Comparison of ENCODE assay signal across 1 cellular context in genomic region chr9:109251080-109251775, GRCh38.
TF ChIP-seq lines count a peak whose summit lies in the region.

No MANE protein-coding gene starts in this region.

TF ChIP-seq in HepG2, 621 proteins besides CTCF, POLR2A, EP300 and RAD21 (continued from another document and continues in another):
- TF ChIP-seq ATRX (CRISPR knock-in tag; IDR thresholded peaks at IDR 0.05; ENCODE audit: borderline replicate concordance), result no peak
- no peak for TF ChIP-seq ZNF883 (CRISPR knock-in tag; IDR thresholded peaks at IDR 0.05; ENCODE audit: not compliant biosample characterization)
- TF ChIP-seq ZNF574 (CRISPR knock-in tag; IDR thresholded peaks at IDR 0.05), result no peak
- no peak for TF ChIP-seq ISX (CRISPR knock-in tag; conservative IDR thresholded peaks at IDR 0.05)
- TF ChIP-seq ZNF264 (CRISPR knock-in tag; IDR thresholded peaks at IDR 0.05), result peak; percentile 57; the same call in 1 of the 2 replicates
- no peak for TF ChIP-seq ADNP (CRISPR knock-in tag; IDR thresholded peaks at IDR 0.05)
- TF ChIP-seq ZNF605 (CRISPR knock-in tag; IDR thresholded peaks at IDR 0.05), result peak; percentile 44; the same call in 1 of the 2 replicates
- no peak for TF ChIP-seq SNRNP70 (IDR thresholded peaks at IDR 0.05; ENCODE audit: low read depth, low read length)
- peak; percentile 88 for TF ChIP-seq ZFY (CRISPR knock-in tag; IDR thresholded peaks at IDR 0.05)
- no peak for TF ChIP-seq ZNF839 (CRISPR knock-in tag; IDR thresholded peaks at IDR 0.05; ENCODE audit: borderline replicate concordance)
- 0 out of 2 replicates have a peak, but pooled peaks have one; percentile 23 for TF ChIP-seq BORCS8-MEF2B (CRISPR knock-in tag; IDR thresholded peaks at IDR 0.05)
- TF ChIP-seq HDAC1 (CRISPR knock-in tag; IDR thresholded peaks at IDR 0.05), result peak; percentile 82
- peak; percentile 80 for TF ChIP-seq FOSL2 (CRISPR knock-in tag; IDR thresholded peaks at IDR 0.05)
- no peak for TF ChIP-seq ZBTB49 (CRISPR knock-in tag; IDR thresholded peaks at IDR 0.05; ENCODE audit: borderline replicate concordance)
- TF ChIP-seq ZNF317 (CRISPR knock-in tag; IDR thresholded peaks at IDR 0.05), result peak; percentile 54; the same call in 1 of the 2 replicates
- peak; percentile 37; the same call in 1 of the 2 replicates for TF ChIP-seq ATF2 (CRISPR knock-in tag; IDR thresholded peaks at IDR 0.05)
- peak; percentile 49; the same call in 1 of the 2 replicates for TF ChIP-seq FOXP1 (IDR thresholded peaks at IDR 0.05)
- TF ChIP-seq FOXP1 (CRISPR knock-in tag; IDR thresholded peaks at IDR 0.05), result peak; percentile 94
- no peak for TF ChIP-seq ZNF576 (CRISPR knock-in tag; IDR thresholded peaks at IDR 0.05)
- no peak for TF ChIP-seq SNAI1 (CRISPR knock-in tag; IDR thresholded peaks at IDR 0.05; ENCODE audit: borderline replicate concordance)
- peak; percentile 61 for TF ChIP-seq ZNF12 (CRISPR knock-in tag; IDR thresholded peaks at IDR 0.05)
- TF ChIP-seq IKZF1 (IDR thresholded peaks at IDR 0.05), result no peak
- TF ChIP-seq JUND (CRISPR knock-in tag; IDR thresholded peaks at IDR 0.05), result 0 out of 2 replicates have a peak, but pooled peaks have one; percentile 12
- TF ChIP-seq NFATC3 (CRISPR knock-in tag; IDR thresholded peaks at IDR 0.05), result no peak
- TF ChIP-seq HNF1B (CRISPR knock-in tag; IDR thresholded peaks at IDR 0.05), result peak; percentile 86
- peak; percentile 50; the same call in 1 of the 2 replicates for TF ChIP-seq SIN3A (IDR thresholded peaks at IDR 0.05; ENCODE audit: borderline replicate concordance, low read depth, low read length)
- no peak for TF ChIP-seq NCOR1 (IDR thresholded peaks at IDR 0.05; ENCODE audit: borderline replicate concordance, low read length)
- TF ChIP-seq BCL3 (CRISPR knock-in tag; IDR thresholded peaks at IDR 0.05), result 0 out of 2 replicates have a peak, but pooled peaks have one; percentile 28
- TF ChIP-seq ZNF737 (CRISPR knock-in tag; IDR thresholded peaks at IDR 0.05; ENCODE audit: borderline replicate concordance), result no peak
- TF ChIP-seq NR1H2 (CRISPR knock-in tag; IDR thresholded peaks at IDR 0.05; ENCODE audit: borderline replicate concordance, low read depth), result no peak
- TF ChIP-seq ZNF10 (CRISPR knock-in tag; IDR thresholded peaks at IDR 0.05; ENCODE audit: borderline replicate concordance, low read depth), result no peak
- TF ChIP-seq ZNF564 (CRISPR knock-in tag; IDR thresholded peaks at IDR 0.05), result no peak
- TF ChIP-seq ZNF674 (CRISPR knock-in tag; IDR thresholded peaks at IDR 0.05; ENCODE audit: low read depth), result no peak
- peak; percentile 77; the same call in 1 of the 2 replicates for TF ChIP-seq TBX2 (CRISPR knock-in tag; IDR thresholded peaks at IDR 0.05; ENCODE audit: borderline replicate concordance)
- TF ChIP-seq ATF1 (CRISPR knock-in tag; IDR thresholded peaks at IDR 0.05), result peak; percentile 85
- TF ChIP-seq MIXL1 (CRISPR knock-in tag; IDR thresholded peaks at IDR 0.05), result no peak; the same call in none of the 2 replicates
- TF ChIP-seq KDM4B (CRISPR knock-in tag; IDR thresholded peaks at IDR 0.05), result peak; percentile 39
- peak; percentile 17; the same call in 1 of the 2 replicates for TF ChIP-seq MIER3 (CRISPR knock-in tag; IDR thresholded peaks at IDR 0.05; ENCODE audit: borderline replicate concordance)
- TF ChIP-seq ZNF441 (CRISPR knock-in tag; IDR thresholded peaks at IDR 0.05; ENCODE audit: borderline replicate concordance), result peak; percentile 95
- TF ChIP-seq ZSCAN12 (CRISPR knock-in tag; IDR thresholded peaks at IDR 0.05), result no peak
- no peak for TF ChIP-seq THYN1 (CRISPR knock-in tag; IDR thresholded peaks at IDR 0.05; ENCODE audit: borderline replicate concordance, low read depth)
- TF ChIP-seq MTERF4 (CRISPR knock-in tag; IDR thresholded peaks at IDR 0.05), result 0 out of 2 replicates have a peak, but pooled peaks have one; percentile 41
- peak; percentile 49; the same call in 1 of the 2 replicates for TF ChIP-seq SPEN (CRISPR knock-in tag; IDR thresholded peaks at IDR 0.05; ENCODE audit: low read depth)
- peak; percentile 22; the same call in 1 of the 2 replicates for TF ChIP-seq MIER2 (CRISPR knock-in tag; IDR thresholded peaks at IDR 0.05)
- TF ChIP-seq EED (CRISPR knock-in tag; IDR thresholded peaks at IDR 0.05), result no peak
- no peak for TF ChIP-seq SMAD9 (CRISPR knock-in tag; IDR thresholded peaks at IDR 0.05)
- no peak for TF ChIP-seq ZNF512B (CRISPR knock-in tag; IDR thresholded peaks at IDR 0.05; ENCODE audit: borderline replicate concordance)
- TF ChIP-seq KDM5A (IDR thresholded peaks at IDR 0.05; ENCODE audit: borderline replicate concordance, low read length), result no peak
- peak; percentile 61; the same call in 1 of the 2 replicates for TF ChIP-seq ZMYM3 (CRISPR knock-in tag; IDR thresholded peaks at IDR 0.05)
- TF ChIP-seq GZF1 (CRISPR knock-in tag; IDR thresholded peaks at IDR 0.05), result peak; percentile 92; the same call in 1 of the 2 replicates
- no peak for TF ChIP-seq ZNF143 (CRISPR knock-in tag; IDR thresholded peaks at IDR 0.05)
- TF ChIP-seq DZIP1 (CRISPR knock-in tag; IDR thresholded peaks at IDR 0.05), result no peak
- no peak for TF ChIP-seq IRF1 (CRISPR knock-in tag; IDR thresholded peaks at IDR 0.05; ENCODE audit: low read depth)
